ENCODE assay signal across 8 cellular contexts in genomic region chr19:38675611-38676010, GRCh38. TPM values are rescaled to one million over a fixed set of nuclear protein-coding genes. Genes with fewer than 3 reads are reported as not detected.
A peak's percentile ranks its signal among the peaks of the same experiment; 100 is the strongest.
DNase-seq lines count a peak whose midpoint lies in the region; TF ChIP-seq lines count a peak whose summit lies in the region.

No MANE protein-coding gene starts in this region.

- no peaks in the 10 kb centered on the region for H3K9me3 Mint-ChIP-seq in MCF 10A (ENCODE audit: unreplicated experiment)
- H3K9me3 Mint-ChIP-seq in mesothelial cell of epicardium, result no peaks in the 10 kb centered on the region
- H3K9me3 Mint-ChIP-seq in type B pancreatic cell, result no peaks in the 10 kb centered on the region

- H3K36me3 Mint-ChIP-seq in MCF 10A (ENCODE audit: insufficient read depth, unreplicated experiment), result peaks cover 76% of the 10 kb centered on the region
- peaks cover 3% of the 10 kb centered on the region for H3K36me3 Mint-ChIP-seq in mesothelial cell of epicardium
- H3K36me3 Mint-ChIP-seq in type B pancreatic cell, result peaks cover 30% of the 10 kb centered on the region

- TF ChIP-seq CTCF in MCF 10A (IDR thresholded peaks at IDR 0.05; ENCODE audit: unreplicated experiment) (no peak), mesothelial cell of epicardium (IDR thresholded peaks at IDR 0.05; ENCODE audit: unreplicated experiment) (no peak), type B pancreatic cell (conservative IDR thresholded peaks at IDR 0.05) (no peak)

- H3K4me3 Mint-ChIP-seq in MCF 10A (ENCODE audit: unreplicated experiment), result no peak overlapping the region
- H3K4me3 Mint-ChIP-seq in mesothelial cell of epicardium, result no peak overlapping the region
- no peak overlapping the region for H3K4me3 Mint-ChIP-seq in type B pancreatic cell

- intact Hi-C loops in MCF 10A (cut with micrococcal nuclease), result no loop called here

- POLR2A ChIA-PET in MCF 10A (lab: Yijun Ruan, JAX), result no interaction called here

- H3K4me1 Mint-ChIP-seq in MCF 10A (ENCODE audit: insufficient read depth, unreplicated experiment), result peaks cover 42% of the 10 kb centered on the region
- H3K4me1 Mint-ChIP-seq in mesothelial cell of epicardium, result peaks cover 56% of the 10 kb centered on the region
- H3K4me1 Mint-ChIP-seq in type B pancreatic cell (ENCODE audit: unreplicated experiment), result peaks cover 61% of the 10 kb centered on the region

- BruUV-seq in MCF 10A (replicated peaks; lab: Mats Ljungman, UMichigan), result no TSS peak

- H3K27ac Mint-ChIP-seq in MCF 10A (ENCODE audit: low read depth, unreplicated experiment) (peak overlapping the region; percentile 59), mesothelial cell of epicardium (peak overlapping the region; percentile 98), type B pancreatic cell (peak overlapping the region; percentile 100)

- CTCF ChIA-PET in MCF 10A (lab: Yijun Ruan, JAX), result no interaction called here

- no peaks in the 10 kb centered on the region for H3K27me3 Mint-ChIP-seq in MCF 10A (ENCODE audit: insufficient read depth, unreplicated experiment)
- no peaks in the 10 kb centered on the region for H3K27me3 Mint-ChIP-seq in mesothelial cell of epicardium (ENCODE audit: low read depth)
- H3K27me3 Mint-ChIP-seq in type B pancreatic cell, result no peaks in the 10 kb centered on the region

- peak; percentile 26 for DNase-seq in activated CD8-positive, alpha-beta memory T cell treated with anti-CD3 and anti-CD28 coated beads, Interleukin-2, amount 50 U/mL, for 4 hours
- no peak for DNase-seq in activated CD8-positive, alpha-beta memory T cell treated with anti-CD3 and anti-CD28 coated beads for 24 hours
- no peak for DNase-seq in MCF 10A (ENCODE audit: unreplicated experiment)
- no peak for DNase-seq in mesothelial cell of epicardium (ENCODE audit: low spot score in 2 of 2, unreplicated experiment in 2 of 2)
- DNase-seq in type B pancreatic cell (ENCODE audit: extremely low spot score, unreplicated experiment), result no peak
- no peak for DNase-seq in NCI-H510A (lab: John Stamatoyannopoulos, UW)
- DNase-seq in NCI-H69 (lab: John Stamatoyannopoulos, UW), result no peak
- DNase-seq in H4 (ENCODE audit: low spot score), result no peak

RNA-seq across cellular contexts. Expression of gene ACTN4, which starts 28.2 kb away (rescaled TPM):
- 300 and 320 TPM in 2 replicates for total RNA-seq in MCF 10A (2022)
- total RNA-seq in mesothelial cell of epicardium, result 452 to 469 TPM (median 460 TPM) in 3 replicates
- total RNA-seq in type B pancreatic cell (ENCODE audit: low replicate concordance), result 475 and 776 TPM in 2 replicates
- 157 and 262 TPM in 2 replicates for total RNA-seq in H4 (2014; rRNA removed; shearing (Covaris generic))

RNA-seq across cellular contexts. Expression of gene EIF3K, which starts 56.6 kb away (rescaled TPM):
- total RNA-seq in MCF 10A (2022) (342 and 375 TPM in 2 replicates), mesothelial cell of epicardium (198 to 213 TPM (median 201 TPM) in 3 replicates), type B pancreatic cell (ENCODE audit: low replicate concordance) (274 and 310 TPM in 2 replicates)
- 980 and 1,233 TPM in 2 replicates for total RNA-seq in H4 (2014; rRNA removed; shearing (Covaris generic))

RNA-seq across cellular contexts. Expression of gene MAP4K1, which starts 57.9 kb away (rescaled TPM):
- total RNA-seq in MCF 10A (2022), result 0.56 and 1.9 TPM in 2 replicates
- 3.9 to 5.6 TPM (median 4.9 TPM) in 3 replicates for total RNA-seq in mesothelial cell of epicardium
- total RNA-seq in type B pancreatic cell (ENCODE audit: low replicate concordance), result 2.4 and 16.8 TPM in 2 replicates
- 0.29 and 3.0 TPM in 2 replicates for total RNA-seq in H4 (2014; rRNA removed; shearing (Covaris generic))
